ENCODE assay signal across 10 cellular contexts in the genomic region with DNA sequence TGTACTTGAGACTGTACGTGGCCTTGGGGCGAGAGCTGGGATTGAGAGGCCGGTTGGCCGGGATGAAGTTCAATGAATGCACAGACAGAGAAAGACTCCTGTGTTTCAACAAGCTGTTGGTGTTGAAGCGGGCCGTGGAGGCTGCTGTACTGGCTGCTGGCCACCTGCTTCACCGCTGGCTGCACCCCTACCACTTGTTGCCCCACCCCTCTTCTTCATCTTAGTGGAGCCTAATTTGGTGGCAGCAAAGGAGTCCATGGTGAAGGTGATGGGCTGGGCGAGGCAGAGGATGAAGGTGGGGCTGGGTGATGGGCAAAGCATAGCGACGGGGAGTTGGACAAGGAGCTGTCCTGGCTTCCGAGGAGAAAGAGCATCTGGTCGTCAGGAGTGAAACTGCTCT. TPM values are rescaled to one million over a fixed set of nuclear protein-coding genes. Genes with fewer than 3 reads are reported as not detected.
DNase-seq lines count a peak whose midpoint lies in the region; ATAC-seq, FAIRE-seq and TF ChIP-seq lines count a peak whose summit lies in the region.
"Had no signal": no experiment of that assay in that cellular context is flagged by ENCODE, and none has a peak within 500 bp of the region (broad histone marks: within the 10 kb centered on the region; RNA-seq: fewer than 3 reads in every experiment).

No MANE protein-coding gene starts in this region.

- WGBS in GM12878 (ENCODE audit: insufficient coverage, insufficient replicate concordance, low lambda C conversion rate, missing lambda C conversion rate) = 96% methylated on average over 12 of the region's 12 CpGs

- peak overlapping the region; percentile 52 to 81 (median 76) for H3K4me3 Mint-ChIP-seq in CD8-positive, alpha-beta memory T cell
- H3K4me3 Mint-ChIP-seq in neural crest cell = peak overlapping the region; percentile 66

- intact Hi-C loops in GM12878 (cut with micrococcal nuclease; ENCODE audit: unreplicated experiment) = loop anchor here (10.0 kb wide), 1 partner anchor 727 kb away; no protein-coding TSS in a partner anchor

- H3K79me2 ChIP-seq in GM12878 (ENCODE audit: control insufficient read depth, insufficient read depth, low read length) = no peaks in the 10 kb centered on the region

- BruUV-seq in GM12878 (replicated peaks; lab: Mats Ljungman, UMichigan) = no TSS peak

- H3K27ac ChIP-seq in CD8-positive, alpha-beta memory T cell (ENCODE audit: low read depth, low read length) = peak overlapping the region; percentile 71
- H3K27ac ChIP-seq in HUES48 (ENCODE audit: low read depth, low read length) (no peak overlapping the region), GM12878 (ENCODE audit: control insufficient read depth, insufficient read depth) (no peak overlapping the region)

- peaks cover 67 to 91% of the 10 kb centered on the region in 2 donors for H3K27me3 Mint-ChIP-seq in CD8-positive, alpha-beta memory T cell
- peaks cover 93% of the 10 kb centered on the region for H3K27me3 Mint-ChIP-seq in neural crest cell (ENCODE audit: low read depth)

- CTCF ChIA-PET in CD8-positive, alpha-beta memory T cell (lab: Charles Lee) = no interaction called here
- CTCF ChIA-PET in GM12878 (lab: Yijun Ruan, JAX) = interaction anchor here (1.2 to 1.8 kb wide), 5 partner anchors 34 to 181 kb away, joined by 3 to 6 read pairs (median 4); partner anchors contain the start of gene ZKSCAN4

- no peak for TF ChIP-seq EP300 in GM12878 (IDR thresholded peaks at IDR 0.05; ENCODE audit: borderline replicate concordance in 1 of 2, control insufficient read depth in 1 of 2, low read depth in 2 of 2, low read length in 2 of 2)

- peak overlapping the region; percentile 17 for H3K4me3 ChIP-seq in CD8-positive, alpha-beta memory T cell (ENCODE audit: low read length)
- H3K4me3 ChIP-seq in HUES48 (ENCODE audit: low read depth, low read length) (peak overlapping the region; percentile 70; the same call in 1 of the 2 replicates), GM12878 (peak overlapping the region; percentile 83; the same call in 1 of the 2 replicates)

- RAD21 ChIA-PET in GM12878 (lab: Charles Lee; ENCODE audit: unreplicated experiment) = interaction anchor here (0.7 to 1.5 kb wide), 6 partner anchors 35 to 362 kb away, joined by 3 to 9 read pairs (median 4); partner anchors contain the start of genes ZKSCAN4 and ZKSCAN8

- peaks cover 23% of the 10 kb centered on the region for H3K27me3 ChIP-seq in CD8-positive, alpha-beta memory T cell (ENCODE audit: insufficient read depth, low read length, poor library complexity, severe bottlenecking)
- H3K27me3 ChIP-seq in HUES48 (ENCODE audit: control insufficient read depth, insufficient read depth, low read length) = peaks cover 58% of the 10 kb centered on the region
- no peaks in the 10 kb centered on the region; a peak in 1 of 4 replicates for H3K27me3 ChIP-seq in GM12878 (replicated peaks in 1 of 2; ENCODE audit: control insufficient read depth in 2 of 2, insufficient read depth in 2 of 2, low read length in 1 of 2)

- H3K36me3 Mint-ChIP-seq in CD8-positive, alpha-beta memory T cell = no peaks in the 10 kb centered on the region
- H3K36me3 Mint-ChIP-seq in neural crest cell (ENCODE audit: low read depth) = peaks cover 3% of the 10 kb centered on the region

- H3K4me1 Mint-ChIP-seq in CD8-positive, alpha-beta memory T cell = peaks cover 9 to 11% (median 9%) of the 10 kb centered on the region in 3 donors
- H3K4me1 Mint-ChIP-seq in neural crest cell = no peaks in the 10 kb centered on the region

- FAIRE-seq in GM12878 (lab: Jason Lieb, UNC) = no peak

- POLR2A ChIA-PET in CD8-positive, alpha-beta memory T cell (lab: Charles Lee) = no interaction called here
- POLR2A ChIA-PET in GM12878 (lab: Charles Lee) = interaction anchor here (0.8 to 1.3 kb wide), 5 partner anchors 34 to 143 kb away, joined by 3 to 7 read pairs (median 4); partner anchors contain the start of genes ZKSCAN4 and ZSCAN26

- H3K9me3 ChIP-seq in CD8-positive, alpha-beta memory T cell (ENCODE audit: low read length) = no peaks in the 10 kb centered on the region
- H3K9me3 ChIP-seq in HUES48 (ENCODE audit: control insufficient read depth, insufficient read depth, low read length) (no peaks in the 10 kb centered on the region), GM12878 (replicated peaks; ENCODE audit: control insufficient read depth, insufficient read depth, low read length) (no peaks in the 10 kb centered on the region; the same call in 2 of the 3 replicates)
- H3K9me3 ChIP-seq: breast epithelium had no signal

- H3K9ac ChIP-seq in HUES48 (ENCODE audit: low read depth, low read length) (no peak overlapping the region), GM12878 (ENCODE audit: control insufficient read depth, insufficient read depth, low read length) (no peak overlapping the region)

- TF ChIP-seq CTCF in GM12878 (IDR thresholded peaks at IDR 0.05 in 2 of 3, conservative IDR thresholded peaks at IDR 0.05 in 1 of 3; ENCODE audit: control insufficient read depth in 2 of 3, extremely low read depth in 1 of 3, insufficient read depth in 1 of 3, low read depth in 3 of 3, low read length in 3 of 3) = no peak
- TF ChIP-seq CTCF in neural crest cell (conservative IDR thresholded peaks at IDR 0.05) = no peak

- TF ChIP-seq POLR2A in GM12878 (IDR thresholded peaks at IDR 0.05; ENCODE audit: low read depth, low read length) = no peak

- in situ Hi-C loops in GM12878 (cut with MboI) = loop anchor here (5.0 kb wide), 1 partner anchor 76 kb away; the partner anchor contains the start of gene ZKSCAN8

- ATAC-seq in GM12878 = no peak
- ATAC-seq in HG02884 (IDR thresholded peaks at IDR 0.05; ENCODE audit: unreplicated experiment) = no peak

- H4K20me1 ChIP-seq in GM12878 (ENCODE audit: control insufficient read depth, insufficient read depth) = no peaks in the 10 kb centered on the region

- H2AFZ ChIP-seq in GM12878 (ENCODE audit: control insufficient read depth, low read depth, low read length) = no peak overlapping the region

- H3K9me3 Mint-ChIP-seq in CD8-positive, alpha-beta memory T cell = peaks cover 0 to 6% (median 0%) of the 10 kb centered on the region in 5 donors
- H3K9me3 Mint-ChIP-seq in neural crest cell = peaks cover 2% of the 10 kb centered on the region

- SMC1A ChIA-PET in GM12878 (lab: Charles Lee; ENCODE audit: uncharacterized antibody, unreplicated experiment) = interaction anchor here (1.1 to 1.9 kb wide), 5 partner anchors 39 to 166 kb away, joined by 3 to 12 read pairs (median 4); partner anchors contain the start of genes ZKSCAN8 and ZSCAN26

- no peak for DNase-seq in CD8-positive, alpha-beta memory T cell
- DNase-seq in GM12878 (ENCODE audit: low read depth, low spot score) (no peak), neural crest cell (ENCODE audit: low read depth, low spot score) (no peak), activated gamma-delta T cell treated with Interleukin-2 at 50 U/mL for 16 hours (no peak), SHP77 treated with DMSO at 0.1 percent for 48 hours (lab: John Stamatoyannopoulos, UW) (no peak), NCI-H446 treated with DMSO at 0.1 percent for 48 hours (lab: John Stamatoyannopoulos, UW) (no peak)
- DNase-seq: NCI-H187 treated with DMSO at 0.1 percent for 48 hours had no signal

- peak overlapping the region; percentile 89 for H3K4me2 ChIP-seq in GM12878 (ENCODE audit: control insufficient read depth, insufficient read depth)

- no peaks in the 10 kb centered on the region for H3K36me3 ChIP-seq in CD8-positive, alpha-beta memory T cell (ENCODE audit: insufficient read depth, low read length)
- H3K36me3 ChIP-seq in HUES48 (ENCODE audit: control insufficient read depth, insufficient read depth, low read length) (no peaks in the 10 kb centered on the region), GM12878 (ENCODE audit: control insufficient read depth in 2 of 2, insufficient read depth in 2 of 2, low read length in 1 of 2) (no peaks in the 10 kb centered on the region)
- H3K36me3 ChIP-seq: breast epithelium had no signal

- no peak overlapping the region for H3K27ac Mint-ChIP-seq in CD8-positive, alpha-beta memory T cell
- no peak overlapping the region for H3K27ac Mint-ChIP-seq in neural crest cell (ENCODE audit: unreplicated experiment)

- H3K4me1 ChIP-seq in CD8-positive, alpha-beta memory T cell (ENCODE audit: insufficient read depth, low read length) = peaks cover 7% of the 10 kb centered on the region
- H3K4me1 ChIP-seq in HUES48 (ENCODE audit: control insufficient read depth, insufficient read depth, low read length) = peaks cover 12% of the 10 kb centered on the region
- peaks cover 3% of the 10 kb centered on the region; the same call in 1 of the 2 replicates for H3K4me1 ChIP-seq in GM12878 (ENCODE audit: control insufficient read depth, insufficient read depth, low read length)
- H3K4me1 ChIP-seq: breast epithelium had no signal

- TF ChIP-seq RAD21 in GM12878 (IDR thresholded peaks at IDR 0.05; ENCODE audit: insufficient read depth, low read depth, low read length) = no peak

RNA-seq across cellular contexts. Expression of gene ZSCAN9, which starts 7.2 kb away (rescaled TPM):
- 1 to 10 TPM; 5.0 to 6.8 TPM for total RNA-seq in CD8-positive, alpha-beta memory T cell
- 4.7 TPM for polyA plus RNA-seq in CD8-positive, alpha-beta memory T cell
- total RNA-seq in GM12878 (2013; cell fraction: nucleolus; rRNA removed) = 57.9 and 64.7 TPM in 2 replicates
- 17.8 and 20.9 TPM in 2 replicates for total RNA-seq in GM12878 (2014; rRNA removed)
- total RNA-seq in GM12878 (2014; rRNA removed; fragmentation: Illumina TruSeq; extraction: Trizol) = 22.6 and 23.4 TPM in 2 replicates
- 16.6 and 17.0 TPM in 2 replicates for total RNA-seq in GM12878 (2021)
- 8.5 TPM for polyA plus RNA-seq in GM12878 (2011; ENCODE audit: low read depth)
- polyA plus RNA-seq in GM12878 (2011; rRNA removed) = 28.7 and 29.2 TPM in 2 replicates
- 16.7 and 18.9 TPM in 2 replicates for polyA plus RNA-seq in GM12878 (2011; cell fraction: cytosol; rRNA removed)
- polyA plus RNA-seq in GM12878 (2011; cell fraction: nucleus; rRNA removed) = 26.2 and 30.2 TPM in 2 replicates
- 7.0 and 9.1 TPM in 2 replicates for polyA plus RNA-seq in GM12878 (2012)
- 22.8 and 25.3 TPM in 2 replicates for polyA plus RNA-seq in GM12878 (2014; fragmentation: Illumina TruSeq; extraction: Trizol)
- 10 to 100 TPM; 10.2 to 12.4 TPM for polyA plus RNA-seq in GM12878 (2014; fragmentation: Nextera tagmentation; extraction: Ambion mirVana)
- polyA plus RNA-seq in GM12878 (2014; rRNA removed) = 16.9 and 22.5 TPM in 2 replicates
- 10 to 100 TPM in 1 of 2 experiments, 1 to 10 TPM in 1; 8.1 to 10.4 TPM for polyA plus RNA-seq in GM12878 (2016; fragmentation: Nextera tagmentation; extraction: Ambion mirVana)
- polyA minus RNA-seq in GM12878 (2011; rRNA and poly(A)+ RNA removed) = 28.9 and 32.7 TPM in 2 replicates
- polyA minus RNA-seq in GM12878 (2011; cell fraction: cytosol; rRNA and poly(A)+ RNA removed) = 3.6 and 3.9 TPM in 2 replicates
- polyA minus RNA-seq in GM12878 (2011; cell fraction: nucleus; rRNA and poly(A)+ RNA removed) = 27.8 and 40.8 TPM in 2 replicates
- total RNA-seq in neural crest cell = 30.3 and 31.4 TPM in 2 replicates

RNA-seq across cellular contexts. Expression of gene ZKSCAN4, which starts 34.2 kb away (rescaled TPM):
- 1 to 10 TPM; 5.6 to 6.3 TPM for total RNA-seq in CD8-positive, alpha-beta memory T cell
- polyA plus RNA-seq in CD8-positive, alpha-beta memory T cell = 5.8 TPM
- 7.5 and 8.4 TPM in 2 replicates for total RNA-seq in GM12878 (2013; cell fraction: nucleolus; rRNA removed)
- total RNA-seq in GM12878 (2014; rRNA removed) (4.4 and 5.8 TPM in 2 replicates), GM12878 (2014; rRNA removed; fragmentation: Illumina TruSeq; extraction: Trizol) (5.8 and 6.1 TPM in 2 replicates), GM12878 (2021) (5.8 and 6.4 TPM in 2 replicates), neural crest cell (7.9 and 8.1 TPM in 2 replicates)
- polyA plus RNA-seq in GM12878 (2011; ENCODE audit: low read depth) = 2.7 TPM
- polyA plus RNA-seq in GM12878 (2011; rRNA removed) (5.5 and 7.0 TPM in 2 replicates), GM12878 (2014; fragmentation: Illumina TruSeq; extraction: Trizol) (6.5 and 7.4 TPM in 2 replicates), GM12878 (2014; fragmentation: Nextera tagmentation; extraction: Ambion mirVana) (1 to 10 TPM; 3.0 to 3.3 TPM), GM12878 (2014; rRNA removed) (4.3 and 4.8 TPM in 2 replicates), GM12878 (2016; fragmentation: Nextera tagmentation; extraction: Ambion mirVana) (1 to 10 TPM; 4.9 to 5.1 TPM)
- 3.2 and 3.9 TPM in 2 replicates for polyA plus RNA-seq in GM12878 (2011; cell fraction: cytosol; rRNA removed)
- polyA plus RNA-seq in GM12878 (2011; cell fraction: nucleus; rRNA removed) = 4.3 and 4.9 TPM in 2 replicates
- 3.3 and 5.0 TPM in 2 replicates for polyA plus RNA-seq in GM12878 (2012)
- polyA minus RNA-seq in GM12878 (2011; rRNA and poly(A)+ RNA removed) = 6.5 and 7.1 TPM in 2 replicates
- 2.7 and 3.2 TPM in 2 replicates for polyA minus RNA-seq in GM12878 (2011; cell fraction: cytosol; rRNA and poly(A)+ RNA removed)
- 3.7 and 4.2 TPM in 2 replicates for polyA minus RNA-seq in GM12878 (2011; cell fraction: nucleus; rRNA and poly(A)+ RNA removed)

RNA-seq across cellular contexts. Expression of gene NKAPL, which starts 41.2 kb away (rescaled TPM):
- under 1 TPM; 0.22 TPM for total RNA-seq in CD8-positive, alpha-beta memory T cell
- not detected for polyA plus RNA-seq in CD8-positive, alpha-beta memory T cell
- 0.29 TPM in 1 of 2 replicates, not detected in the other for total RNA-seq in GM12878 (2013; cell fraction: nucleolus; rRNA removed)
- 0.16 and 0.17 TPM in 2 replicates for total RNA-seq in GM12878 (2014; rRNA removed)
- 0.27 and 0.32 TPM in 2 replicates for total RNA-seq in GM12878 (2014; rRNA removed; fragmentation: Illumina TruSeq; extraction: Trizol)
- 0.11 and 0.18 TPM in 2 replicates for total RNA-seq in GM12878 (2021)
- polyA plus RNA-seq in GM12878 (2011; ENCODE audit: low read depth) = not detected
- polyA plus RNA-seq in GM12878 (2011; rRNA removed) = not detected in 2 replicates
- not detected in 2 replicates for polyA plus RNA-seq in GM12878 (2011; cell fraction: cytosol; rRNA removed)
- 0.07 TPM in 1 of 2 replicates, not detected in the other for polyA plus RNA-seq in GM12878 (2011; cell fraction: nucleus; rRNA removed)
- polyA plus RNA-seq in GM12878 (2012) = 0.09 and 0.21 TPM in 2 replicates
- polyA plus RNA-seq in GM12878 (2014; fragmentation: Illumina TruSeq; extraction: Trizol) = 0.15 and 0.29 TPM in 2 replicates
- polyA plus RNA-seq in GM12878 (2014; fragmentation: Nextera tagmentation; extraction: Ambion mirVana) = under 1 TPM; 0.10 to 0.22 TPM
- 0.27 and 0.31 TPM in 2 replicates for polyA plus RNA-seq in GM12878 (2014; rRNA removed)
- polyA plus RNA-seq in GM12878 (2016; fragmentation: Nextera tagmentation; extraction: Ambion mirVana) = under 1 TPM; 0.19 to 0.48 TPM
- not detected in 2 replicates for polyA minus RNA-seq in GM12878 (2011; rRNA and poly(A)+ RNA removed)
- polyA minus RNA-seq in GM12878 (2011; cell fraction: cytosol; rRNA and poly(A)+ RNA removed) = not detected in 2 replicates
- not detected in 2 replicates for polyA minus RNA-seq in GM12878 (2011; cell fraction: nucleus; rRNA and poly(A)+ RNA removed)
- not detected in 2 replicates for total RNA-seq in neural crest cell

RNA-seq across cellular contexts. Expression of gene ZSCAN26, which starts 49.1 kb away (rescaled TPM):
- 1 to 10 TPM; 5.6 to 6.4 TPM for total RNA-seq in CD8-positive, alpha-beta memory T cell
- 15.8 TPM for polyA plus RNA-seq in CD8-positive, alpha-beta memory T cell
- total RNA-seq in GM12878 (2013; cell fraction: nucleolus; rRNA removed) = 36.7 and 38.1 TPM in 2 replicates
- total RNA-seq in GM12878 (2014; rRNA removed) = 4.5 and 8.7 TPM in 2 replicates
- 7.4 and 7.6 TPM in 2 replicates for total RNA-seq in GM12878 (2014; rRNA removed; fragmentation: Illumina TruSeq; extraction: Trizol)
- total RNA-seq in GM12878 (2021) = 5.4 and 7.4 TPM in 2 replicates
- polyA plus RNA-seq in GM12878 (2011; ENCODE audit: low read depth) = 6.4 TPM
- polyA plus RNA-seq in GM12878 (2011; rRNA removed) = 13.3 and 14.1 TPM in 2 replicates
- 6.2 and 8.1 TPM in 2 replicates for polyA plus RNA-seq in GM12878 (2011; cell fraction: cytosol; rRNA removed)
- 19.6 and 26.9 TPM in 2 replicates for polyA plus RNA-seq in GM12878 (2011; cell fraction: nucleus; rRNA removed)
- 6.0 and 7.3 TPM in 2 replicates for polyA plus RNA-seq in GM12878 (2012)
- 8.9 and 14.6 TPM in 2 replicates for polyA plus RNA-seq in GM12878 (2014; fragmentation: Illumina TruSeq; extraction: Trizol)
- polyA plus RNA-seq in GM12878 (2014; fragmentation: Nextera tagmentation; extraction: Ambion mirVana) = 1 to 10 TPM; 4.6 to 5.4 TPM
- 5.6 and 6.9 TPM in 2 replicates for polyA plus RNA-seq in GM12878 (2014; rRNA removed)
- 1 to 10 TPM; 5.9 to 6.0 TPM for polyA plus RNA-seq in GM12878 (2016; fragmentation: Nextera tagmentation; extraction: Ambion mirVana)
- polyA minus RNA-seq in GM12878 (2011; rRNA and poly(A)+ RNA removed) = 16.2 and 18.3 TPM in 2 replicates
- polyA minus RNA-seq in GM12878 (2011; cell fraction: cytosol; rRNA and poly(A)+ RNA removed) = 1.7 and 2.7 TPM in 2 replicates
- polyA minus RNA-seq in GM12878 (2011; cell fraction: nucleus; rRNA and poly(A)+ RNA removed) = 7.9 and 10.4 TPM in 2 replicates
- 15.0 and 19.8 TPM in 2 replicates for total RNA-seq in neural crest cell

Comparison
In these comparisons a context has a peak if more than half of its experiments do, and no peak if none do; other contexts are left out.
1. H3K4me3 ChIP-seq: peak in every context shown above with its lines; median percentile 83 in GM12878; 70 in HUES48; 17 in CD8-positive, alpha-beta memory T cell.